In genomic region chr6:16681260-16681873, GRCh38 we compare ENCODE assay signal across 1 cellular context.
TF ChIP-seq lines count a peak whose summit lies in the region.

No MANE protein-coding gene starts in this region.

TF ChIP-seq in A549, 52 proteins besides CTCF, POLR2A, EP300 and RAD21 (continued from another document):
- TF ChIP-seq RNF2 (IDR thresholded peaks at IDR 0.05; ENCODE audit: borderline replicate concordance, low read depth), result no peak
- TF ChIP-seq GATA3 (IDR thresholded peaks at IDR 0.05; ENCODE audit: borderline replicate concordance), result peak; percentile 80
- TF ChIP-seq EHF (CRISPR knock-in tag; IDR thresholded peaks at IDR 0.05), result no peak
- no peak for TF ChIP-seq FOXS1 (CRISPR knock-in tag; IDR thresholded peaks at IDR 0.05)
- TF ChIP-seq CHD2 (IDR thresholded peaks at IDR 0.05; ENCODE audit: low read length, partially characterized antibody), result no peak
- no peak for TF ChIP-seq NR3C1 (IDR thresholded peaks at IDR 0.05)
- TF ChIP-seq RARB (CRISPR knock-in tag; IDR thresholded peaks at IDR 0.05), result no peak
- TF ChIP-seq FOSB (CRISPR knock-in tag; IDR thresholded peaks at IDR 0.05), result no peak
- no peak for TF ChIP-seq ZNF302 (CRISPR knock-in tag; IDR thresholded peaks at IDR 0.05)
- TF ChIP-seq MAZ (IDR thresholded peaks at IDR 0.05; ENCODE audit: borderline replicate concordance, low read depth, low read length), result no peak
- TF ChIP-seq KDM5A (IDR thresholded peaks at IDR 0.05), result no peak
- no peak for TF ChIP-seq CBX2 (IDR thresholded peaks at IDR 0.05; ENCODE audit: borderline replicate concordance, low read depth)
- no peak for TF ChIP-seq ZC3H11A (IDR thresholded peaks at IDR 0.05)
- TF ChIP-seq, protein P1, sequence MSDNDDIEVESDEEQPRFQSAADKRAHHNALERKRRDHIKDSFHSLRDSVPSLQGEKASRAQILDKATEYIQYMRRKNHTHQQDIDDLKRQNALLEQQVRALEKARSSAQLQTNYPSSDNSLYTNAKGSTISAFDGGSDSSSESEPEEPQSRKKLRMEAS (IDR thresholded peaks at IDR 0.05), result peak; percentile 31; the same call in 1 of the 2 replicates
- TF ChIP-seq CEBPB (IDR thresholded peaks at IDR 0.05), result peak; percentile 93 to 98
- TF ChIP-seq KDM1A (IDR thresholded peaks at IDR 0.05; ENCODE audit: low read depth), result no peak
- TF ChIP-seq, protein P2, sequence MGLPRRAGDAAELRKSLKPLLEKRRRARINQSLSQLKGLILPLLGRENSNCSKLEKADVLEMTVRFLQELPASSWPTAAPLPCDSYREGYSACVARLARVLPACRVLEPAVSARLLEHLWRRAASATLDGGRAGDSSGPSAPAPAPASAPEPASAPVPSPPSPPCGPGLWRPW (IDR thresholded peaks at IDR 0.05), result peak; percentile 75; the same call in 1 of the 2 replicates
- TF ChIP-seq, protein P3, sequence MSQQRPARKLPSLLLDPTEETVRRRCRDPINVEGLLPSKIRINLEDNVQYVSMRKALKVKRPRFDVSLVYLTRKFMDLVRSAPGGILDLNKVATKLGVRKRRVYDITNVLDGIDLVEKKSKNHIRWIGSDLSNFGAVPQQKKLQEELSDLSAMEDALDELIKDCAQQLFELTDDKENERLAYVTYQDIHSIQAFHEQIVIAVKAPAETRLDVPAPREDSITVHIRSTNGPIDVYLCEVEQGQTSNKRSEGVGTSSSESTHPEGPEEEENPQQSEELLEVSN (IDR thresholded peaks at IDR 0.05; ENCODE audit: borderline replicate concordance, low read depth), result no peak
- peak; percentile 70 to 86; a peak in 2 of 5 replicates for TF ChIP-seq JUN (IDR thresholded peaks at IDR 0.05)
- TF ChIP-seq SREBF2 (IDR thresholded peaks at IDR 0.05), result no peak
- TF ChIP-seq JUNB (IDR thresholded peaks at IDR 0.05), result peak; percentile 94
- peak; percentile 26; the same call in 1 of the 3 replicates for TF ChIP-seq SMC3 (IDR thresholded peaks at IDR 0.05)
- TF ChIP-seq, protein P4, sequence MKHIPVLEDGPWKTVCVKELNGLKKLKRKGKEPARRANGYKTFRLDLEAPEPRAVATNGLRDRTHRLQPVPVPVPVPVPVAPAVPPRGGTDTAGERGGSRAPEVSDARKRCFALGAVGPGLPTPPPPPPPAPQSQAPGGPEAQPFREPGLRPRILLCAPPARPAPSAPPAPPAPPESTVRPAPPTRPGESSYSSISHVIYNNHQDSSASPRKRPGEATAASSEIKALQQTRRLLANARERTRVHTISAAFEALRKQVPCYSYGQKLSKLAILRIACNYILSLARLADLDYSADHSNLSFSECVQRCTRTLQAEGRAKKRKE (CRISPR knock-in tag; IDR thresholded peaks at IDR 0.05; ENCODE audit: low read depth), result no peak
- TF ChIP-seq HEYL (CRISPR knock-in tag; IDR thresholded peaks at IDR 0.05), result no peak
- TF ChIP-seq, protein P5, sequence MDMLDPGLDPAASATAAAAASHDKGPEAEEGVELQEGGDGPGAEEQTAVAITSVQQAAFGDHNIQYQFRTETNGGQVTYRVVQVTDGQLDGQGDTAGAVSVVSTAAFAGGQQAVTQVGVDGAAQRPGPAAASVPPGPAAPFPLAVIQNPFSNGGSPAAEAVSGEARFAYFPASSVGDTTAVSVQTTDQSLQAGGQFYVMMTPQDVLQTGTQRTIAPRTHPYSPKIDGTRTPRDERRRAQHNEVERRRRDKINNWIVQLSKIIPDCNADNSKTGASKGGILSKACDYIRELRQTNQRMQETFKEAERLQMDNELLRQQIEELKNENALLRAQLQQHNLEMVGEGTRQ (IDR thresholded peaks at IDR 0.05), result peak; percentile 57
- TF ChIP-seq, protein P6, sequence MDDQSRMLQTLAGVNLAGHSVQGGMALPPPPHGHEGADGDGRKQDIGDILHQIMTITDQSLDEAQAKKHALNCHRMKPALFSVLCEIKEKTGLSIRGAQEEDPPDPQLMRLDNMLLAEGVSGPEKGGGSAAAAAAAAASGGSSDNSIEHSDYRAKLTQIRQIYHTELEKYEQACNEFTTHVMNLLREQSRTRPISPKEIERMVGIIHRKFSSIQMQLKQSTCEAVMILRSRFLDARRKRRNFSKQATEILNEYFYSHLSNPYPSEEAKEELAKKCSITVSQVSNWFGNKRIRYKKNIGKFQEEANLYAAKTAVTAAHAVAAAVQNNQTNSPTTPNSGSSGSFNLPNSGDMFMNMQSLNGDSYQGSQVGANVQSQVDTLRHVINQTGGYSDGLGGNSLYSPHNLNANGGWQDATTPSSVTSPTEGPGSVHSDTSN (IDR thresholded peaks at IDR 0.05), result no peak
